Comparison of ENCODE assay signal across 20 cellular contexts in the genomic region with DNA sequence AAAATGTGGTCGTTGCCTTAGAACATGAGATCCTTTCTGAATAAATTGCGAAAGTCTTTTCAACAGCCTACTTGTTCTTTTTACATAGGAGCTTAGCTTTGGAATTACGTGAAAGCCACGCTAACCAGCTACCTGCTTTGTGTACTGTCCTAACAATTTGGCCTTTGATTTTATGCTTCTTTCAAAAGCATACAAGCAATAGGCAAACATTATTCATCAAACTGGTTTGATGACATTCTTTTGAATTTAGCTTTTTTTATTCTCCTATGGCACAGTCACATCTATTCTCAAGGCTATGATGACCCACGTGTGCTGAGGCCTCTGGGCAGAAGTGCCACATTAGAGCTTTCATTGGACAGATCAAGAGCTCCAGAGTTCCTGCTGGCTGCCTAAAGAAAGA.
DNase-seq lines count a peak whose midpoint lies in the region; ATAC-seq, FAIRE-seq and TF ChIP-seq lines count a peak whose summit lies in the region.
"Had no signal": no experiment of that assay in that cellular context is flagged by ENCODE, and none has a peak within 500 bp of the region (broad histone marks: within the 10 kb centered on the region; RNA-seq: fewer than 3 reads in every experiment).

No MANE protein-coding gene starts in this region.

- H3K4me1 ChIP-seq in pancreas (peaks cover 22 to 24% (median 22%) of the 10 kb centered on the region in 3 donors), ascending aorta (no peaks in the 10 kb centered on the region), esophagus muscularis mucosa (no peaks in the 10 kb centered on the region)

- H3K36me3 Mint-ChIP-seq in Calu3 (ENCODE audit: insufficient read depth, unreplicated experiment) = peaks cover 12% of the 10 kb centered on the region
- H3K36me3 Mint-ChIP-seq: activated naive CD8-positive, alpha-beta T cell treated with anti-CD3 and anti-CD28 coated beads for 36 hours; WTC11 had no signal

- H3K27me3 ChIP-seq in pancreas (no peaks in the 10 kb centered on the region), ascending aorta (no peaks in the 10 kb centered on the region), esophagus muscularis mucosa (no peaks in the 10 kb centered on the region)

- peak; percentile 75 to 91 (median 86) for ATAC-seq in pancreas
- ATAC-seq: GM12878; stimulated activated naive CD8-positive, alpha-beta T cell treated with anti-CD3 and anti-CD28 coated beads, Interleukin-15, Interleukin-2, amounts not matched to agents 100 U/mL and 50 U/mL, for 24 hours; WTC11 had no signal

- H3K9me3 ChIP-seq in pancreas = no peaks in the 10 kb centered on the region
- no peaks in the 10 kb centered on the region for H3K9me3 ChIP-seq in ascending aorta
- H3K9me3 ChIP-seq in esophagus muscularis mucosa = no peaks in the 10 kb centered on the region

- peak overlapping the region; percentile 36 for H3K4me3 Mint-ChIP-seq in Calu3 (ENCODE audit: low read depth, unreplicated experiment)
- H3K4me3 Mint-ChIP-seq: activated naive CD8-positive, alpha-beta T cell treated with anti-CD3 and anti-CD28 coated beads for 36 hours; HFFc6; WTC11 had no signal

- CTCF ChIA-PET in Calu3 (lab: Charles Lee) = interaction anchor here (0.7 to 2.6 kb wide), 12 partner anchors 8 to 303 kb away, joined by 3 to 38 read pairs (median 4); no protein-coding TSS in a partner anchor

- FAIRE-seq in pancreas (lab: Jason Lieb, UNC) = no peak
- FAIRE-seq: GM12878, urothelium cell line had no signal

- intact Hi-C loops in Calu3 (cut with micrococcal nuclease; ENCODE audit: unreplicated experiment) (loop anchor here (1.0 to 10.0 kb wide), 8 partner anchors 13 to 438 kb away; no protein-coding TSS in a partner anchor), pancreas (cut with DNase I) (no loop called here), ascending aorta (cut with DNase I) (no loop called here), esophagus muscularis mucosa (cut with DNase I) (no loop called here)

- no peak for TF ChIP-seq EP300 in esophagus muscularis mucosa (IDR thresholded peaks at IDR 0.05)

- H3K27ac ChIP-seq in pancreas (peak overlapping the region; percentile 10 to 62 (median 60)), ascending aorta (no peak overlapping the region), esophagus muscularis mucosa (replicated peaks in 1 of 4) (no peak overlapping the region)

- no peaks in the 10 kb centered on the region for H3K27me3 Mint-ChIP-seq in Calu3 (ENCODE audit: unreplicated experiment)

- peak overlapping the region; percentile 98 for H3K27ac Mint-ChIP-seq in Calu3 (ENCODE audit: unreplicated experiment)
- H3K27ac Mint-ChIP-seq: activated naive CD8-positive, alpha-beta T cell treated with anti-CD3 and anti-CD28 coated beads for 36 hours; HFFc6; WTC11 had no signal

- TF ChIP-seq POLR2A in esophagus muscularis mucosa (IDR thresholded peaks at IDR 0.05; ENCODE audit: low read depth) = no peak

- H3K36me3 ChIP-seq in pancreas (no peaks in the 10 kb centered on the region), ascending aorta (no peaks in the 10 kb centered on the region), esophagus muscularis mucosa (no peaks in the 10 kb centered on the region)

- H3K4me3 ChIP-seq in epithelial cell of esophagus (ENCODE audit: low read length) = no peak overlapping the region
- no peak overlapping the region for H3K4me3 ChIP-seq in pancreas
- H3K4me3 ChIP-seq in ascending aorta = no peak overlapping the region
- H3K4me3 ChIP-seq in esophagus muscularis mucosa = no peak overlapping the region
- H3K4me3 ChIP-seq: GM12878 had no signal

- peaks cover 53% of the 10 kb centered on the region for H3K4me1 Mint-ChIP-seq in Calu3 (ENCODE audit: low read depth, unreplicated experiment)

- no TSS peak for BruUV-seq in Calu3 (replicated peaks; lab: Mats Ljungman, UMichigan)

- DNase-seq in Calu3 (peak; percentile 61), NCI-H1417 treated with DMSO at 0.1 percent for 48 hours (lab: John Stamatoyannopoulos, UW) (peak; percentile 7), epithelial cell of esophagus (ENCODE audit: low read depth) (peak; percentile 83), pancreas (peak in 2 of 6 donors; percentile 13 to 28), ascending aorta (ENCODE audit: low spot score in 2 of 2) (no peak), esophagus muscularis mucosa (ENCODE audit: extremely low spot score) (no peak), NCI-H510A (lab: John Stamatoyannopoulos, UW) (no peak)
- no peak for DNase-seq in activated naive CD4-positive, alpha-beta T cell treated with Interleukin-2 at 50 U/mL for 16 hours
- DNase-seq: activated CD8-positive, alpha-beta memory T cell treated with anti-CD3 and anti-CD28 coated beads for 24 hours; activated naive CD8-positive, alpha-beta T cell treated with anti-CD3 and anti-CD28 coated beads for 36 hours; GDM1; HFFc6; NCI-H2107; NK-92 treated with Interleukin-12 subunit alpha and Interleukin-12 subunit beta, amount 100 ng/mL, for 24 hours; retina; stimulated activated CD4-positive, alpha-beta T cell treated with anti-CD3 and anti-CD28 coated beads, Interleukin-15, amount 100 ng/mL, for 24 hours; stimulated activated naive CD8-positive, alpha-beta T cell treated with anti-CD3 and anti-CD28 coated beads, Interleukin-15, Interleukin-2, amounts not matched to agents 100 U/mL and 50 U/mL, for 24 hours had no signal

- no peaks in the 10 kb centered on the region for H3K9me3 Mint-ChIP-seq in Calu3 (ENCODE audit: low read depth, unreplicated experiment)
- H3K9me3 Mint-ChIP-seq: activated naive CD8-positive, alpha-beta T cell treated with anti-CD3 and anti-CD28 coated beads for 36 hours; WTC11 had no signal

- 24 to 25% methylated on average over 5 of the region's 5 CpGs for WGBS in pancreas, 2 donors
- 79% methylated on average over 5 of the region's 5 CpGs for WGBS in esophagus muscularis mucosa

- TF ChIP-seq CTCF in Calu3 (IDR thresholded peaks at IDR 0.05; ENCODE audit: unreplicated experiment) (no peak), epithelial cell of esophagus (IDR thresholded peaks at IDR 0.05; ENCODE audit: insufficient read depth, low read depth, low read length, missing control alignments) (no peak), pancreas (IDR thresholded peaks at IDR 0.05) (no peak), ascending aorta (IDR thresholded peaks at IDR 0.05) (no peak), esophagus muscularis mucosa (IDR thresholded peaks at IDR 0.05) (no peak)

Comparison
In these comparisons a context has a peak if more than half of its experiments do, and no peak if none do; other contexts are left out.
1. DNase-seq: peak in Calu3 (single experiment), NCI-H1417 treated with DMSO at 0.1 percent for 48 hours (single experiment) and epithelial cell of esophagus (single experiment); none in ascending aorta (0 of 2), activated naive CD4-positive, alpha-beta T cell treated with Interleukin-2 at 50 U/mL for 16 hours (single experiment), esophagus muscularis mucosa (single experiment) and NCI-H510A (single experiment).
2. H3K27ac ChIP-seq: peak in pancreas (4 of 4); none in ascending aorta (0 of 2) and esophagus muscularis mucosa (0 of 4).